Comparison of ENCODE assay signal across 18 cellular contexts in genomic region chr11:37394236-37394870, GRCh38.
DNase-seq lines count a peak whose midpoint lies in the region; ATAC-seq, FAIRE-seq and TF ChIP-seq lines count a peak whose summit lies in the region.
"Had no signal": no experiment of that assay in that cellular context is flagged by ENCODE, and none has a peak within 500 bp of the region (broad histone marks: within the 10 kb centered on the region; RNA-seq: fewer than 3 reads in every experiment).

No MANE protein-coding gene starts in this region.

- H3K4me1 ChIP-seq in A673 (ENCODE audit: insufficient read depth, low read length, poor library complexity, severe bottlenecking), result peaks cover 6% of the 10 kb centered on the region
- H3K4me1 ChIP-seq in GM12878 (ENCODE audit: control insufficient read depth, insufficient read depth, low read length), result no peaks in the 10 kb centered on the region
- no peaks in the 10 kb centered on the region for H3K4me1 ChIP-seq in suprapubic skin

- ATAC-seq in GM12878 (no peak), GM19452 (IDR thresholded peaks at IDR 0.05; ENCODE audit: unreplicated experiment) (no peak), HG02840 (IDR thresholded peaks at IDR 0.05; ENCODE audit: low FRiP score, unreplicated experiment) (no peak)

- no peak for TF ChIP-seq POLR2A in GM12878 (IDR thresholded peaks at IDR 0.05; ENCODE audit: low read depth, low read length)
- no peak for TF ChIP-seq POLR2A in suprapubic skin (IDR thresholded peaks at IDR 0.05)

- no peak overlapping the region for H2AFZ ChIP-seq in GM12878 (ENCODE audit: control insufficient read depth, low read depth, low read length)
- H2AFZ ChIP-seq: PC-9 had no signal

- BruUV-seq in A673 (replicated peaks; lab: Mats Ljungman, UMichigan) (no TSS peak), GM12878 (replicated peaks; lab: Mats Ljungman, UMichigan) (no TSS peak)

- intact Hi-C loops in A673 (cut with micrococcal nuclease; ENCODE audit: unreplicated experiment), result no loop called here
- intact Hi-C loops in GM12878 (cut with micrococcal nuclease; ENCODE audit: unreplicated experiment), result no loop called here

- no peak overlapping the region for H3K4me2 ChIP-seq in GM12878 (ENCODE audit: control insufficient read depth, insufficient read depth)
- H3K4me2 ChIP-seq: KMS-11, PC-9 had no signal

- no peak overlapping the region for H3K9ac ChIP-seq in GM12878 (ENCODE audit: control insufficient read depth, insufficient read depth, low read length)
- H3K9ac ChIP-seq: KMS-11 had no signal

- TF ChIP-seq CTCF in A673 (conservative IDR thresholded peaks at IDR 0.05; ENCODE audit: low read depth, low read length) (no peak), GM12878 (IDR thresholded peaks at IDR 0.05 in 2 of 3, conservative IDR thresholded peaks at IDR 0.05 in 1 of 3; ENCODE audit: control insufficient read depth in 2 of 3, extremely low read depth in 1 of 3, insufficient read depth in 1 of 3, low read depth in 3 of 3, low read length in 3 of 3) (no peak), suprapubic skin (IDR thresholded peaks at IDR 0.05) (no peak)

- 0% methylated on average over 1 of the region's 1 CpG for WGBS in GM12878 (ENCODE audit: insufficient coverage, insufficient replicate concordance, low lambda C conversion rate, missing lambda C conversion rate)
- 73% methylated on average over 1 of the region's 1 CpG for WGBS in suprapubic skin

- no peaks in the 10 kb centered on the region for H3K27me3 ChIP-seq in A673 (replicated peaks; ENCODE audit: insufficient read depth, low read depth, low read length, poor library complexity)
- no peaks in the 10 kb centered on the region for H3K27me3 ChIP-seq in GM12878 (replicated peaks in 1 of 2; ENCODE audit: control insufficient read depth in 2 of 2, insufficient read depth in 2 of 2, low read length in 1 of 2)
- no peaks in the 10 kb centered on the region for H3K27me3 ChIP-seq in suprapubic skin

- POLR2A ChIA-PET in A673 (lab: Charles Lee; ENCODE audit: low non-redundant PET) (no interaction called here), GM12878 (lab: Charles Lee) (no interaction called here)

- H3K9me3 ChIP-seq in A673 (ENCODE audit: low read depth, low read length, poor library complexity, severe bottlenecking) (peaks cover 59% of the 10 kb centered on the region), GM12878 (replicated peaks; ENCODE audit: control insufficient read depth, insufficient read depth, low read length) (no peaks in the 10 kb centered on the region; the same call in 2 of the 3 replicates), suprapubic skin (peaks cover 9% of the 10 kb centered on the region)

- DNase-seq in A673 (ENCODE audit: low spot score) (peak; percentile 24), Kasumi-1 (lab: John Stamatoyannopoulos, UW) (peak; percentile 9 to 18), GM12878 (ENCODE audit: low read depth, low spot score) (no peak), left kidney (ENCODE audit: low read depth, low spot score) (peak; percentile 1), suprapubic skin (ENCODE audit: low spot score in 2 of 2) (no peak)
- no peak for DNase-seq in activated CD4-positive, alpha-beta T cell treated with anti-CD3 and anti-CD28 coated beads, Interleukin-2, amount 50 U/mL, for 48 hours
- DNase-seq: C1 segment of cervical spinal cord, H9, NCI-H1436, NCI-H2029 treated with DMSO at 0.1 percent for 48 hours, NCI-H226, NCI-H526, PC-9, T-helper 1 cell had no signal

- FAIRE-seq in GM12878 (lab: Jason Lieb, UNC), result no peak

- H3K27ac ChIP-seq in A673 (ENCODE audit: low read depth, low read length, poor library complexity, severe bottlenecking) (no peak overlapping the region), GM12878 (ENCODE audit: control insufficient read depth, insufficient read depth) (no peak overlapping the region), suprapubic skin (no peak overlapping the region)
- H3K27ac ChIP-seq: KMS-11, PC-9, SK-N-MC had no signal

- RAD21 ChIA-PET in GM12878 (lab: Charles Lee; ENCODE audit: unreplicated experiment), result no interaction called here

- TF ChIP-seq RAD21 in GM12878 (IDR thresholded peaks at IDR 0.05; ENCODE audit: insufficient read depth, low read depth, low read length), result no peak

- no peaks in the 10 kb centered on the region for H3K36me3 ChIP-seq in A673 (ENCODE audit: insufficient read depth, low read length, poor library complexity, severe bottlenecking)
- no peaks in the 10 kb centered on the region for H3K36me3 ChIP-seq in GM12878 (ENCODE audit: control insufficient read depth in 2 of 2, insufficient read depth in 2 of 2, low read length in 1 of 2)
- no peaks in the 10 kb centered on the region for H3K36me3 ChIP-seq in suprapubic skin

- H3K79me2 ChIP-seq in GM12878 (ENCODE audit: control insufficient read depth, insufficient read depth, low read length), result no peaks in the 10 kb centered on the region

- no peak overlapping the region for H3K4me3 ChIP-seq in A673 (ENCODE audit: low read depth, low read length, poor library complexity, severe bottlenecking)
- no peak overlapping the region for H3K4me3 ChIP-seq in GM12878
- H3K4me3 ChIP-seq in suprapubic skin, result no peak overlapping the region
- H3K4me3 ChIP-seq: PC-9, SK-N-MC had no signal

- TF ChIP-seq EP300 in GM12878 (IDR thresholded peaks at IDR 0.05; ENCODE audit: borderline replicate concordance in 1 of 2, control insufficient read depth in 1 of 2, low read depth in 2 of 2, low read length in 2 of 2) (no peak), suprapubic skin (IDR thresholded peaks at IDR 0.05) (no peak)

- in situ Hi-C loops in GM12878 (cut with MboI), result no loop called here

- SMC1A ChIA-PET in GM12878 (lab: Charles Lee; ENCODE audit: uncharacterized antibody, unreplicated experiment), result no interaction called here

- CTCF ChIA-PET in A673 (lab: Charles Lee) (no interaction called here), GM12878 (lab: Yijun Ruan, JAX) (no interaction called here)

- no peaks in the 10 kb centered on the region for H4K20me1 ChIP-seq in GM12878 (ENCODE audit: control insufficient read depth, insufficient read depth)

TF ChIP-seq in GM12878, 131 proteins besides CTCF, POLR2A, EP300 and RAD21 (continues in another document):
- TF ChIP-seq ZBTB40 (IDR thresholded peaks at IDR 0.05; ENCODE audit: borderline replicate concordance) (no peak), BHLHE40 (IDR thresholded peaks at IDR 0.05; ENCODE audit: borderline replicate concordance in 1 of 2, low read depth in 2 of 2, low read length in 1 of 2) (no peak), ZSCAN29 (IDR thresholded peaks at IDR 0.05) (no peak), ELK1 (IDR thresholded peaks at IDR 0.05; ENCODE audit: low read depth, low read length) (no peak), EZH2 (IDR thresholded peaks at IDR 0.05; ENCODE audit: borderline replicate concordance, control insufficient read depth, low read depth, low read length) (no peak), CBX5 (IDR thresholded peaks at IDR 0.05; ENCODE audit: low read depth) (peak; percentile 97), TBL1XR1 (IDR thresholded peaks at IDR 0.05; ENCODE audit: low read depth, low read length) (no peak), ZNF384 (IDR thresholded peaks at IDR 0.05; ENCODE audit: borderline replicate concordance, low read depth, low read length) (no peak)

Comparison
In these comparisons a context has a peak if more than half of its experiments do, and no peak if none do; other contexts are left out.
1. DNase-seq: peak in A673 (single experiment), Kasumi-1 (2 of 2) and left kidney (single experiment); none in GM12878 (single experiment), suprapubic skin (0 of 2) and activated CD4-positive, alpha-beta T cell treated with anti-CD3 and anti-CD28 coated beads, Interleukin-2, amount 50 U/mL, for 48 hours (0 of 2).